Comparison of ENCODE assay signal across 31 cellular contexts in genomic region chr6:70575899-70576298, GRCh38. TPM values are rescaled to one million over a fixed set of nuclear protein-coding genes. Genes with fewer than 3 reads are reported as not detected.
A peak's percentile ranks its signal among the peaks of the same experiment; 100 is the strongest.
DNase-seq lines count a peak whose midpoint lies in the region; ATAC-seq, FAIRE-seq and TF ChIP-seq lines count a peak whose summit lies in the region.
"Had no signal": no experiment of that assay in that cellular context is flagged by ENCODE, and none has a peak within 500 bp of the region (broad histone marks: within the 10 kb centered on the region; RNA-seq: fewer than 3 reads in every experiment).

No MANE protein-coding gene starts in this region.

- TF ChIP-seq POLR2A in HepG2 (IDR thresholded peaks at IDR 0.05; ENCODE audit: insufficient read depth in 1 of 2, low read depth in 2 of 2, low read length in 2 of 2), result no peak
- no peak for TF ChIP-seq POLR2A in right lobe of liver (IDR thresholded peaks at IDR 0.05)

- no peaks in the 10 kb centered on the region for H3K9me3 Mint-ChIP-seq in WTC11
- no peaks in the 10 kb centered on the region for H3K9me3 Mint-ChIP-seq in naive thymus-derived CD4-positive, alpha-beta T cell
- H3K9me3 Mint-ChIP-seq: activated B cell treated with CpG ODN at 0.5 μM for 24 hours had no signal

- H3K9me3 ChIP-seq in HepG2 (ENCODE audit: low read length) (no peaks in the 10 kb centered on the region), right lobe of liver (no peaks in the 10 kb centered on the region), mucosa of descending colon (no peaks in the 10 kb centered on the region)
- no peaks in the 10 kb centered on the region for H3K9me3 ChIP-seq in naive thymus-derived CD4-positive, alpha-beta T cell (ENCODE audit: control insufficient read depth in 2 of 3, low read length in 3 of 3)
- H3K9me3 ChIP-seq: breast epithelium, sigmoid colon, testis had no signal

- no peak overlapping the region for H2AFZ ChIP-seq in HepG2 (ENCODE audit: low read length)
- H2AFZ ChIP-seq: PC-9 had no signal

- H3K4me1 ChIP-seq in HepG2 (ENCODE audit: insufficient read depth, low read length) (no peaks in the 10 kb centered on the region), right lobe of liver (no peaks in the 10 kb centered on the region), mucosa of descending colon (ENCODE audit: low read depth) (no peaks in the 10 kb centered on the region)
- no peaks in the 10 kb centered on the region for H3K4me1 ChIP-seq in naive thymus-derived CD4-positive, alpha-beta T cell (ENCODE audit: control insufficient read depth in 2 of 2, insufficient read depth in 2 of 2, low read length in 2 of 2)
- H3K4me1 ChIP-seq: breast epithelium, sigmoid colon, testis had no signal

- no peaks in the 10 kb centered on the region; a peak in 1 of 5 replicates for H3K36me3 ChIP-seq in HepG2 (replicated peaks in 1 of 2; ENCODE audit: control insufficient read depth in 1 of 2, insufficient read depth in 2 of 2, low read length in 2 of 2)
- H3K36me3 ChIP-seq in right lobe of liver, result peaks cover 0 to 6% (median 0%) of the 10 kb centered on the region in 4 donors
- no peaks in the 10 kb centered on the region for H3K36me3 ChIP-seq in mucosa of descending colon (ENCODE audit: low read depth)
- peaks cover 0 to 9% (median 0%) of the 10 kb centered on the region in 3 experiments for H3K36me3 ChIP-seq in naive thymus-derived CD4-positive, alpha-beta T cell (ENCODE audit: control insufficient read depth in 2 of 3, insufficient read depth in 3 of 3, low read length in 3 of 3)
- H3K36me3 ChIP-seq: breast epithelium had no signal

- H3K4me2 ChIP-seq in HepG2 (ENCODE audit: low read depth, low read length), result no peak overlapping the region
- H3K4me2 ChIP-seq: KMS-11, PC-9 had no signal

- H3K27ac Mint-ChIP-seq in WTC11, result peak overlapping the region; percentile 34
- H3K27ac Mint-ChIP-seq in naive thymus-derived CD4-positive, alpha-beta T cell, result no peak overlapping the region
- H3K27ac Mint-ChIP-seq: activated B cell treated with CpG ODN at 0.5 μM for 24 hours, progenitor cell of endocrine pancreas had no signal

- no peak for TF ChIP-seq RAD21 in HepG2 (CRISPR knock-in tag; IDR thresholded peaks at IDR 0.05)

- H3K4me3 Mint-ChIP-seq in WTC11, result no peak overlapping the region
- no peak overlapping the region for H3K4me3 Mint-ChIP-seq in naive thymus-derived CD4-positive, alpha-beta T cell
- H3K4me3 Mint-ChIP-seq: activated B cell treated with CpG ODN at 0.5 μM for 24 hours had no signal

- no peak overlapping the region for H3K9ac ChIP-seq in HepG2 (ENCODE audit: insufficient read depth, low read depth, low read length)
- H3K9ac ChIP-seq: KMS-11 had no signal

- no peak overlapping the region for H3K4me3 ChIP-seq in HepG2 (replicated peaks in 1 of 3; ENCODE audit: insufficient read depth in 1 of 3, low read depth in 2 of 3, low read length in 3 of 3)
- H3K4me3 ChIP-seq in right lobe of liver, result no peak overlapping the region
- H3K4me3 ChIP-seq in mucosa of descending colon, result no peak overlapping the region
- no peak overlapping the region for H3K4me3 ChIP-seq in naive thymus-derived CD4-positive, alpha-beta T cell (ENCODE audit: low read length)
- H3K4me3 ChIP-seq: breast epithelium, PC-9, sigmoid colon, testis had no signal

- H3K36me3 Mint-ChIP-seq in WTC11, result peaks cover 16% of the 10 kb centered on the region
- H3K36me3 Mint-ChIP-seq in naive thymus-derived CD4-positive, alpha-beta T cell, result peaks cover 0 to 42% (median 20%) of the 10 kb centered on the region in 5 donors

- DNase-seq in HepG2 (ENCODE audit: low spot score), result no peak
- DNase-seq in right lobe of liver, result no peak
- no peak for DNase-seq in WTC11 (ENCODE audit: low spot score)
- no peak for DNase-seq in mucosa of descending colon
- DNase-seq in HUDEP-2 (lab: John Stamatoyannopoulos, UW; ENCODE audit: unreplicated experiment in 76 of 76), result no peak
- DNase-seq in naive thymus-derived CD4-positive, alpha-beta T cell, result no peak
- DNase-seq in NCI-H2029 treated with DMSO at 0.1 percent for 48 hours (lab: John Stamatoyannopoulos, UW), result no peak
- DNase-seq: ACHN; activated B cell treated with CpG ODN at 0.5 μM for 24 hours; activated CD4-positive, alpha-beta T cell treated with anti-CD3 and anti-CD28 coated beads, Interleukin-2, amount 50 U/mL, for 4 hours; activated naive CD4-positive, alpha-beta T cell treated with anti-CD3 and anti-CD28 coated beads, Interleukin-2, amount 50 U/mL, for 16 hours; amniotic stem cell; DND-41; kidney; NCI-H1417 treated with DMSO at 0.1 percent for 48 hours; NCI-H2107; NCI-H510A; NK-92 treated with Interleukin-12 subunit alpha and Interleukin-12 subunit beta, amount 100 ng/mL, for 24 hours; PC-9; SHP77 treated with DMSO at 0.1 percent for 48 hours; sigmoid colon; stimulated activated CD4-positive, alpha-beta T cell treated with anti-CD3 and anti-CD28 coated beads, Interleukin-4, amount 100 ng/mL, for 4 hours; stimulated activated naive CD4-positive, alpha-beta T cell treated with Interleukin-2 at 50 U/mL for 16 hours; SW 1271; T1000; testis had no signal

- TF ChIP-seq CTCF in HepG2 (CRISPR knock-in tag; IDR thresholded peaks at IDR 0.05), result no peak
- TF ChIP-seq CTCF in right lobe of liver (IDR thresholded peaks at IDR 0.05), result no peak
- no peak for TF ChIP-seq CTCF in WTC11 (IDR thresholded peaks at IDR 0.05)
- no peak for TF ChIP-seq CTCF in mucosa of descending colon (IDR thresholded peaks at IDR 0.05)

- H3K27ac ChIP-seq in HepG2 (ENCODE audit: extremely low read length, insufficient read depth, low read length) (no peak overlapping the region), right lobe of liver (no peak overlapping the region)
- H3K27ac ChIP-seq in naive thymus-derived CD4-positive, alpha-beta T cell (ENCODE audit: low read depth, low read length), result no peak overlapping the region
- H3K27ac ChIP-seq: breast epithelium, KMS-11, PC-9, sigmoid colon, testis had no signal

- in situ Hi-C loops in HepG2 (cut with HindIII; ENCODE audit: extremely low pct_ligation_motif_present, low pct_unique_long_range_greater_than_20kb), result no loop called here

- H3K27me3 ChIP-seq in HepG2 (ENCODE audit: control insufficient read depth in 1 of 2, insufficient read depth in 2 of 2, low read length in 2 of 2), result no peaks in the 10 kb centered on the region
- H3K27me3 ChIP-seq in right lobe of liver, result no peaks in the 10 kb centered on the region
- H3K27me3 ChIP-seq in naive thymus-derived CD4-positive, alpha-beta T cell (ENCODE audit: control insufficient read depth in 2 of 2, insufficient read depth in 2 of 2, low read length in 2 of 2), result no peaks in the 10 kb centered on the region
- H3K27me3 ChIP-seq: breast epithelium, sigmoid colon, testis had no signal

- no peak for FAIRE-seq in HepG2 (lab: Jason Lieb, UNC)
- FAIRE-seq: endothelial cell of umbilical vein, kidney had no signal

- no peaks in the 10 kb centered on the region for H4K20me1 ChIP-seq in HepG2 (ENCODE audit: insufficient read depth, low read length)

- POLR2A ChIA-PET in HepG2 (lab: Yijun Ruan, JAX) (interaction anchor here (3.1 kb wide), 1 partner anchor 9 kb away, joined by 9 read pairs; the partner anchor contains the start of gene SDHAF4), WTC11 (lab: Charles Lee) (interaction anchor here (0.6 to 1.6 kb wide), 2 partner anchors 9 to 103 kb away, joined by 3 to 5 read pairs; no protein-coding TSS in a partner anchor)
- POLR2A ChIA-PET in naive thymus-derived CD4-positive, alpha-beta T cell (lab: Charles Lee), result interaction anchor here (0.6 kb wide), 2 partner anchors 9 to 893 kb away, joined by 3 read pairs; no protein-coding TSS in a partner anchor

- no TSS peak for BruUV-seq in HepG2 (replicated peaks; lab: Mats Ljungman, UMichigan)

- ATAC-seq in HepG2 (no peak), right lobe of liver (no peak), WTC11 (no peak), mucosa of descending colon (peak; percentile 39), HG03025 (IDR thresholded peaks at IDR 0.05; ENCODE audit: low FRiP score, unreplicated experiment) (no peak)
- ATAC-seq in naive thymus-derived CD4-positive, alpha-beta T cell, result no peak

- TF ChIP-seq EP300 in HepG2 (IDR thresholded peaks at IDR 0.05; ENCODE audit: low read depth in 2 of 2, low read length in 2 of 2) (no peak), HepG2 (CRISPR knock-in tag; IDR thresholded peaks at IDR 0.05; ENCODE audit: borderline replicate concordance) (no peak)

- peaks cover 11% of the 10 kb centered on the region for H3K4me1 Mint-ChIP-seq in WTC11
- peaks cover 0 to 13% (median 8%) of the 10 kb centered on the region in 7 donors for H3K4me1 Mint-ChIP-seq in naive thymus-derived CD4-positive, alpha-beta T cell
- H3K4me1 Mint-ChIP-seq: activated B cell treated with CpG ODN at 0.5 μM for 24 hours had no signal

- no peaks in the 10 kb centered on the region for H3K27me3 Mint-ChIP-seq in WTC11 (ENCODE audit: low read depth)
- no peaks in the 10 kb centered on the region for H3K27me3 Mint-ChIP-seq in naive thymus-derived CD4-positive, alpha-beta T cell
- H3K27me3 Mint-ChIP-seq: activated B cell treated with CpG ODN at 0.5 μM for 24 hours, progenitor cell of endocrine pancreas had no signal

- CTCF ChIA-PET in HepG2 (lab: Yijun Ruan, JAX; ENCODE audit: low intra/inter-chr PET ratio, low total read pairs) (no interaction called here), WTC11 (lab: Charles Lee) (interaction anchor here (0.6 to 1.2 kb wide), 2 partner anchors 294 to 308 kb away, joined by 3 read pairs; no protein-coding TSS in a partner anchor)
- CTCF ChIA-PET in naive thymus-derived CD4-positive, alpha-beta T cell (lab: Charles Lee), result no interaction called here

- 41% methylated on average over 5 of the region's 5 CpGs for WGBS in HepG2 (ENCODE audit: low lambda C conversion rate)
- WGBS in right lobe of liver (ENCODE audit: insufficient coverage, low coverage, low lambda C conversion rate, missing lambda C conversion rate), result 69% methylated on average over 4 of the region's 5 CpGs

- intact Hi-C loops in HepG2 (cut with micrococcal nuclease; ENCODE audit: unreplicated experiment) (no loop called here), right lobe of liver (cut with DNase I) (no loop called here), mucosa of descending colon (cut with DNase I, micrococcal nuclease) (no loop called here)
- intact Hi-C loops in naive thymus-derived CD4-positive, alpha-beta T cell (cut with micrococcal nuclease), result no loop called here

- no peaks in the 10 kb centered on the region for H3K79me2 ChIP-seq in HepG2 (ENCODE audit: insufficient read depth, low read length)

RNA-seq across cellular contexts. Expression of gene SDHAF4, which starts 9.2 kb away (rescaled TPM):
- 7.1 and 7.5 TPM in 2 replicates for total RNA-seq in HepG2 (2016; rRNA removed; fragmentation: Illumina TruSeq; extraction: Trizol)
- total RNA-seq in HepG2 (2016; cell fraction: cytosol; rRNA removed; fragmentation: Illumina TruSeq; extraction: Trizol; ENCODE audit: low read depth), result 3.3 and 3.6 TPM in 2 replicates
- 6.9 and 7.8 TPM in 2 replicates for total RNA-seq in HepG2 (2016; cell fraction: insoluble cytoplasmic fraction; rRNA removed; fragmentation: Illumina TruSeq; extraction: Trizol)
- total RNA-seq in HepG2 (2016; cell fraction: membrane; rRNA removed; fragmentation: Illumina TruSeq; extraction: Trizol), result 6.3 and 6.6 TPM in 2 replicates
- total RNA-seq in HepG2 (2016; cell fraction: nucleus; rRNA removed; fragmentation: Illumina TruSeq; extraction: Trizol), result 6.1 and 6.3 TPM in 2 replicates
- polyA plus RNA-seq in HepG2 (2011; rRNA removed), result 9.5 and 10.8 TPM in 2 replicates
- 5.0 and 5.6 TPM in 2 replicates for polyA plus RNA-seq in HepG2 (2011; cell fraction: cytosol; rRNA removed)
- 3.1 and 3.5 TPM in 2 replicates for polyA plus RNA-seq in HepG2 (2011; cell fraction: nucleus; rRNA removed)
- 8.4 and 14.7 TPM in 2 replicates for polyA plus RNA-seq in HepG2 (2012)
- 1.7 and 3.2 TPM in 2 replicates for polyA plus RNA-seq in HepG2 (2016; cell fraction: cytosol; fragmentation: Illumina TruSeq; extraction: Trizol; ENCODE audit: low read depth)
- 7.0 and 8.4 TPM in 2 replicates for polyA plus RNA-seq in HepG2 (2016; cell fraction: insoluble cytoplasmic fraction; fragmentation: Illumina TruSeq; extraction: Trizol; ENCODE audit: low read depth)
- polyA plus RNA-seq in HepG2 (2016; cell fraction: membrane; fragmentation: Illumina TruSeq; extraction: Trizol; ENCODE audit: low read depth), result 4.1 TPM in 2 replicates
- 6.6 and 9.4 TPM in 2 replicates for polyA plus RNA-seq in HepG2 (2016; cell fraction: nucleus; fragmentation: Illumina TruSeq; extraction: Trizol; ENCODE audit: insufficient read depth, low read depth)
- polyA minus RNA-seq in HepG2 (2011; rRNA and poly(A)+ RNA removed; ENCODE audit: low replicate concordance), result 1.0 and 1.9 TPM in 2 replicates
- polyA minus RNA-seq in HepG2 (2011; cell fraction: cytosol; rRNA and poly(A)+ RNA removed), result 4.4 and 4.7 TPM in 2 replicates
- 7.7 and 19.6 TPM in 2 replicates for polyA minus RNA-seq in HepG2 (2011; cell fraction: nucleus; rRNA and poly(A)+ RNA removed)
- 1 to 10 TPM; 2.9 to 5.5 (median 4.5) TPM for total RNA-seq in right lobe of liver
- 20.0 to 23.1 TPM (median 20.1 TPM) in 3 replicates for total RNA-seq in WTC11 (2021)
- 10 to 100 TPM in 2 of 3 donors, 1 to 10 TPM in 1; 7.5 to 13.8 (median 10.5) TPM for total RNA-seq in mucosa of descending colon
- total RNA-seq in naive thymus-derived CD4-positive, alpha-beta T cell, result 10 to 100 TPM in 3 of 5 experiments, 1 to 10 TPM in 2; 4.7 to 14.5 (median 10.3) TPM
- polyA plus RNA-seq in naive thymus-derived CD4-positive, alpha-beta T cell, result 1 to 10 TPM; 5.7 to 7.4 TPM
